In the genomic region with DNA sequence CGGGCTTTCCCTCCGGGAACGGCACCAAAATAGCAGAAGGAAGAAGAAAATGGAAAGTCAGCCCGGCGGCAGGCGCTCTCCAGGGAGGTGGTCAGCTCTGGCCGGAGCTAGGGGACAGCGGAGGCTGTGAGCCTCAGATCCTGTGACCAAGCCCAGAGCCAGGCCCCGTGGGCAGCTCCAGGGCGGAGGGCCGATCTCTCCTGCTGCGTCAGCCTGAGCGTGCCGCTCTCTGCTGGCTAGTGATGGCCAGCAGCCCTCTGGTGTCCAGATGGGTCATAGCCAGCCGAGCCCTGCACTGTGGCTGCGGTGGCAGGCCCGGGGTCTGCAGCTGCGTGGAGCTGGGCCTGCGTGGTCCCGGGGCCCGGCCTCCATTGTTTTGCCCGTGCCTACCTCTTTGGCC, we compare ENCODE assay signal across 10 cellular contexts. TPM values are rescaled to one million over a fixed set of nuclear protein-coding genes. Genes with fewer than 3 reads are reported as not detected.
DNase-seq lines count a peak whose midpoint lies in the region; ATAC-seq and TF ChIP-seq lines count a peak whose summit lies in the region.
"Had no signal": no experiment of that assay in that cellular context is flagged by ENCODE, and none has a peak within 500 bp of the region (broad histone marks: within the 10 kb centered on the region; RNA-seq: fewer than 3 reads in every experiment).

No MANE protein-coding gene starts in this region.

- H3K27ac ChIP-seq in right atrium auricular region (peak overlapping the region; percentile 31 to 69), gastrocnemius medialis (peak overlapping the region; percentile 42 to 70 (median 60))
- H3K27ac ChIP-seq in CD8-positive, alpha-beta memory T cell (ENCODE audit: low read depth, low read length) = no peak overlapping the region

- peak in 1 of 2 donors; percentile 62 for TF ChIP-seq CTCF in right atrium auricular region (IDR thresholded peaks at IDR 0.05)
- TF ChIP-seq CTCF in gastrocnemius medialis (IDR thresholded peaks at IDR 0.05 in 4 of 5, conservative IDR thresholded peaks at IDR 0.05 in 1 of 5) = peak; percentile 31 to 55 (median 47)

- H3K4me1 ChIP-seq in right atrium auricular region (peaks cover 0 to 62% of the 10 kb centered on the region in 2 donors), gastrocnemius medialis (peaks cover 0 to 6% of the 10 kb centered on the region in 2 donors)
- peaks cover 10% of the 10 kb centered on the region for H3K4me1 ChIP-seq in CD8-positive, alpha-beta memory T cell (ENCODE audit: insufficient read depth, low read length)

- in situ Hi-C loops in gastrocnemius medialis (cut with MboI; ENCODE audit: low sequenced_read_pairs in 4 of 4) = no loop called here

- ATAC-seq in gastrocnemius medialis (peak; percentile 54 to 63), HG03025 (IDR thresholded peaks at IDR 0.05; ENCODE audit: low FRiP score, unreplicated experiment) (no peak)
- ATAC-seq: HCT116 had no signal

- TF ChIP-seq POLR2A in gastrocnemius medialis (IDR thresholded peaks at IDR 0.05) = peak in 1 of 2 donors; percentile 14

- POLR2A ChIA-PET in CD8-positive, alpha-beta memory T cell (lab: Charles Lee) = no interaction called here

- H3K4me3 ChIP-seq in right atrium auricular region (no peak overlapping the region), gastrocnemius medialis (no peak overlapping the region)
- no peak overlapping the region for H3K4me3 ChIP-seq in CD8-positive, alpha-beta memory T cell (ENCODE audit: low read length)

- CTCF ChIA-PET in CD8-positive, alpha-beta memory T cell (lab: Charles Lee) = interaction anchor here (1.0 kb wide), 1 partner anchor 143 kb away, joined by 3 read pairs; no protein-coding TSS in a partner anchor

- DNase-seq in EH (ENCODE audit: low read depth) (peak; percentile 55), anterior cingulate cortex (lab: John Stamatoyannopoulos, UW) (peak in 42 of 58 donors; percentile 30 to 85 (median 66)), right atrium auricular region (ENCODE audit: low spot score) (no peak), gastrocnemius medialis (peak in 1 of 2 donors; percentile 32), D341Med (ENCODE audit: low spot score) (no peak), NCI-H2029 (lab: John Stamatoyannopoulos, UW) (no peak)
- no peak for DNase-seq in CD8-positive, alpha-beta memory T cell
- DNase-seq: Karpas-422 had no signal

- peaks cover 3 to 9% of the 10 kb centered on the region in 2 donors for H3K27me3 Mint-ChIP-seq in CD8-positive, alpha-beta memory T cell

- H3K4me3 Mint-ChIP-seq in CD8-positive, alpha-beta memory T cell = no peak overlapping the region

- no peaks in the 10 kb centered on the region for H3K36me3 Mint-ChIP-seq in CD8-positive, alpha-beta memory T cell

- no peaks in the 10 kb centered on the region for H3K9me3 ChIP-seq in right atrium auricular region
- no peaks in the 10 kb centered on the region for H3K9me3 ChIP-seq in gastrocnemius medialis
- no peaks in the 10 kb centered on the region for H3K9me3 ChIP-seq in CD8-positive, alpha-beta memory T cell (ENCODE audit: low read length)

- H3K4me1 Mint-ChIP-seq in CD8-positive, alpha-beta memory T cell = peaks cover 0 to 5% (median 0%) of the 10 kb centered on the region in 3 donors

- no peaks in the 10 kb centered on the region for H3K27me3 ChIP-seq in right atrium auricular region
- peaks cover 12 to 21% (median 14%) of the 10 kb centered on the region in 3 donors for H3K27me3 ChIP-seq in gastrocnemius medialis
- H3K27me3 ChIP-seq in CD8-positive, alpha-beta memory T cell (ENCODE audit: insufficient read depth, low read length, poor library complexity, severe bottlenecking) = no peaks in the 10 kb centered on the region

- H3K36me3 ChIP-seq in right atrium auricular region (no peaks in the 10 kb centered on the region), gastrocnemius medialis (no peaks in the 10 kb centered on the region)
- no peaks in the 10 kb centered on the region for H3K36me3 ChIP-seq in CD8-positive, alpha-beta memory T cell (ENCODE audit: insufficient read depth, low read length)

- intact Hi-C loops in gastrocnemius medialis (cut with DNase I; ENCODE audit: low total_unique reads) = no loop called here

- H3K9me3 Mint-ChIP-seq in CD8-positive, alpha-beta memory T cell = no peaks in the 10 kb centered on the region

- no peak overlapping the region for H3K27ac Mint-ChIP-seq in CD8-positive, alpha-beta memory T cell

RNA-seq across cellular contexts. Expression of a gene that starts 16.9 kb away (rescaled TPM):
- total RNA-seq in right atrium auricular region (10 to 100 TPM in 1 of 2 donors, 1 to 10 TPM in 1; 5.6 to 13.3 TPM), gastrocnemius medialis (1 to 10 TPM; 1.9 to 5.4 (median 3.4) TPM)
- 1 to 10 TPM; 1.9 to 2.3 TPM for total RNA-seq in CD8-positive, alpha-beta memory T cell
- not detected for polyA plus RNA-seq in CD8-positive, alpha-beta memory T cell

RNA-seq across cellular contexts. Expression of a gene that starts 41.5 kb away (rescaled TPM):
- total RNA-seq in right atrium auricular region (10 to 100 TPM in 1 of 2 donors, 1 to 10 TPM in 1; 9.4 to 16.8 TPM), gastrocnemius medialis (1 to 10 TPM; 1.2 to 2.8 (median 1.7) TPM)
- total RNA-seq in CD8-positive, alpha-beta memory T cell = 1 to 10 TPM; 3.3 to 3.9 TPM
- polyA plus RNA-seq in CD8-positive, alpha-beta memory T cell = 1.8 TPM

Comparison
In these comparisons a context has a peak if more than half of its experiments do, and no peak if none do; other contexts are left out.
1. DNase-seq: peak in EH (single experiment) and anterior cingulate cortex (42 of 58); none in right atrium auricular region (single experiment), D341Med (single experiment), NCI-H2029 (single experiment) and CD8-positive, alpha-beta memory T cell (0 of 5).